ENCODE assay signal across 10 cellular contexts in genomic region chr12:113197518-113198077, GRCh38. TPM values are rescaled to one million over a fixed set of nuclear protein-coding genes. Genes with fewer than 3 reads are reported as not detected.
DNase-seq lines count a peak whose midpoint lies in the region; ATAC-seq, FAIRE-seq and TF ChIP-seq lines count a peak whose summit lies in the region.
"Had no signal": no experiment of that assay in that cellular context is flagged by ENCODE, and none has a peak within 500 bp of the region (broad histone marks: within the 10 kb centered on the region; RNA-seq: fewer than 3 reads in every experiment).

No MANE protein-coding gene starts in this region.

- H4K91ac ChIP-seq in IMR-90 (ENCODE audit: insufficient read depth, low read depth, low read length): no peak overlapping the region

- H3K9me1 ChIP-seq in IMR-90 (ENCODE audit: insufficient read depth, low read length): peaks cover 5% of the 10 kb centered on the region; the same call in 1 of the 2 replicates

- H3K9me3 Mint-ChIP-seq in Calu3 (ENCODE audit: low read depth, unreplicated experiment): no peaks in the 10 kb centered on the region
- H3K9me3 Mint-ChIP-seq in neural crest cell: no peaks in the 10 kb centered on the region
- H3K9me3 Mint-ChIP-seq: H9 had no signal

- H2BK120ac ChIP-seq in IMR-90 (ENCODE audit: low read depth, low read length): no peak overlapping the region

- H4K8ac ChIP-seq in IMR-90 (ENCODE audit: low read depth in 2 of 2, low read length in 2 of 2): peak overlapping the region in 1 of 2 experiments; percentile 19; a peak in 1 of 4 replicates

- peaks cover 8% of the 10 kb centered on the region for H3K36me3 Mint-ChIP-seq in Calu3 (ENCODE audit: insufficient read depth, unreplicated experiment)
- no peaks in the 10 kb centered on the region for H3K36me3 Mint-ChIP-seq in neural crest cell (ENCODE audit: low read depth)

- intact Hi-C loops in Calu3 (cut with micrococcal nuclease; ENCODE audit: unreplicated experiment) (loop anchor here (5.0 kb wide), 4 partner anchors 45 to 225 kb away; partner anchors contain the start of genes PLBD2 and SDSL), IMR-90 (cut with micrococcal nuclease) (loop anchor here (1.0 to 10.0 kb wide), 6 partner anchors 17 to 715 kb away; partner anchors contain the start of gene PLBD2), GM12878 (cut with micrococcal nuclease; ENCODE audit: unreplicated experiment) (loop anchor here (2.0 to 10.0 kb wide), 3 partner anchors 35 to 115 kb away; no protein-coding TSS in a partner anchor), left colon (cut with DNase I, micrococcal nuclease) (no loop called here)

- RAD21 ChIA-PET in GM12878 (lab: Charles Lee; ENCODE audit: unreplicated experiment): interaction anchor here (0.5 to 2.3 kb wide), 16 partner anchors 10 to 1059 kb away, joined by 3 to 8 read pairs (median 4); no protein-coding TSS in a partner anchor

- H3K79me2 ChIP-seq in GM12878 (ENCODE audit: control insufficient read depth, insufficient read depth, low read length): no peaks in the 10 kb centered on the region

- H3K27me3 ChIP-seq in IMR-90 (ENCODE audit: control insufficient read depth, insufficient read depth, low read length) (no peaks in the 10 kb centered on the region), GM12878 (replicated peaks in 1 of 2; ENCODE audit: control insufficient read depth in 2 of 2, insufficient read depth in 2 of 2, low read length in 1 of 2) (no peaks in the 10 kb centered on the region)

- H2BK15ac ChIP-seq in IMR-90 (ENCODE audit: low read depth, low read length): no peak overlapping the region

- H3K27ac Mint-ChIP-seq in Calu3 (ENCODE audit: unreplicated experiment): peak overlapping the region; percentile 42
- H3K27ac Mint-ChIP-seq in neural crest cell (ENCODE audit: unreplicated experiment): peak overlapping the region; percentile 43
- H3K27ac Mint-ChIP-seq: H9 had no signal

- no peak overlapping the region for H2AFZ ChIP-seq in IMR-90 (replicated peaks; ENCODE audit: low read length, poor library complexity)
- no peak overlapping the region for H2AFZ ChIP-seq in GM12878 (ENCODE audit: control insufficient read depth, low read depth, low read length)

- DNase-seq in Calu3 (no peak), IMR-90 (no peak), GM12878 (ENCODE audit: low read depth, low spot score) (no peak), neural crest cell (ENCODE audit: low read depth, low spot score) (no peak), left colon (no peak), amniotic stem cell (lab: John Stamatoyannopoulos, UW) (no peak)
- no peak for DNase-seq in effector CD8-positive, alpha-beta T cell (lab: John Stamatoyannopoulos, UW)

- in situ Hi-C loops in IMR-90 (cut with MboI; ENCODE audit: low sequenced_read_pairs): loop anchor here (5.0 to 25.0 kb wide), 2 partner anchors 230 to 1215 kb away; partner anchors contain the start of gene TBX5
- in situ Hi-C loops in GM12878 (cut with MboI): loop anchor here (5.0 kb wide), 1 partner anchor 225 kb away; the partner anchor contains the start of gene SDSL

- SMC1A ChIA-PET in GM12878 (lab: Charles Lee; ENCODE audit: uncharacterized antibody, unreplicated experiment): interaction anchor here (0.6 to 1.5 kb wide), 10 partner anchors 19 to 149 kb away, joined by 3 to 8 read pairs (median 4); no protein-coding TSS in a partner anchor

- peaks cover 2 to 4% of the 10 kb centered on the region in 2 experiments; a peak in 1 of 4 replicates for H3K79me1 ChIP-seq in IMR-90 (ENCODE audit: low read depth in 1 of 2, low read length in 2 of 2)

- H4K20me1 ChIP-seq in IMR-90 (ENCODE audit: insufficient read depth, low read length): no peaks in the 10 kb centered on the region
- H4K20me1 ChIP-seq in GM12878 (ENCODE audit: control insufficient read depth, insufficient read depth): no peaks in the 10 kb centered on the region

- no peak overlapping the region for H2AK9ac ChIP-seq in IMR-90 (replicated peaks; ENCODE audit: low read depth, low read length, poor library complexity)

- ATAC-seq in IMR-90 (ENCODE audit: low read depth) (no peak), GM12878 (no peak), left colon (no peak)

- TSS peak; percentile 9 for BruUV-seq in Calu3 (replicated peaks; lab: Mats Ljungman, UMichigan)
- no TSS peak for BruUV-seq in IMR-90 (replicated peaks; lab: Mats Ljungman, UMichigan)
- BruUV-seq in GM12878 (replicated peaks; lab: Mats Ljungman, UMichigan): no TSS peak

- no peak overlapping the region for H4K5ac ChIP-seq in IMR-90 (ENCODE audit: low read depth, low read length)

- no peak overlapping the region for H3K4me2 ChIP-seq in IMR-90 (ENCODE audit: low read depth, low read length)
- no peak overlapping the region for H3K4me2 ChIP-seq in GM12878 (ENCODE audit: control insufficient read depth, insufficient read depth)
- H3K4me2 ChIP-seq: A549 had no signal

- no CpG with 5 or more reads among the region's 8 CpGs for WGBS in IMR-90 (ENCODE audit: extremely low coverage in 2 of 2, insufficient read length in 1 of 2), 2 experiments
- WGBS in GM12878 (ENCODE audit: insufficient coverage, insufficient replicate concordance, low lambda C conversion rate, missing lambda C conversion rate): 97% methylated on average over 8 of the region's 8 CpGs

- POLR2A ChIA-PET in IMR-90 (lab: Charles Lee; ENCODE audit: unreplicated experiment): no interaction called here
- POLR2A ChIA-PET in GM12878 (lab: Charles Lee): interaction anchor here (0.5 to 0.6 kb wide), 3 partner anchors 24 to 690 kb away, joined by 4 to 5 read pairs (median 4); partner anchors contain the start of gene TPCN1

- no peak overlapping the region for H3K56ac ChIP-seq in IMR-90 (ENCODE audit: extremely low read depth, insufficient read depth, low read length)

- CTCF ChIA-PET in Calu3 (lab: Charles Lee) (interaction anchor here (0.6 kb wide), 8 partner anchors 10 to 42 kb away, joined by 3 to 8 read pairs (median 4); partner anchors contain the start of gene DDX54), IMR-90 (lab: Yijun Ruan, JAX) (interaction anchor here (0.6 to 0.7 kb wide), 8 partner anchors 23 to 1601 kb away, joined by 3 to 4 read pairs (median 3); no protein-coding TSS in a partner anchor), GM12878 (lab: Yijun Ruan, JAX) (interaction anchor here (0.6 to 4.2 kb wide), 21 partner anchors 11 to 438 kb away, joined by 3 to 24 read pairs (median 5); partner anchors contain the start of gene SDSL)

- H3K27ac ChIP-seq in IMR-90 (ENCODE audit: insufficient read depth, low read length) (no peak overlapping the region), GM12878 (ENCODE audit: control insufficient read depth, insufficient read depth) (no peak overlapping the region)

- no peak overlapping the region for H3K18ac ChIP-seq in IMR-90 (ENCODE audit: low read depth, low read length)

- TF ChIP-seq RAD21 in IMR-90 (IDR thresholded peaks at IDR 0.05; ENCODE audit: low read length) (no peak), GM12878 (IDR thresholded peaks at IDR 0.05; ENCODE audit: insufficient read depth, low read depth, low read length) (no peak)

- H3K9ac ChIP-seq in IMR-90 (ENCODE audit: low read depth, low read length) (no peak overlapping the region), GM12878 (ENCODE audit: control insufficient read depth, insufficient read depth, low read length) (no peak overlapping the region)

- H3K4me1 ChIP-seq in IMR-90 (ENCODE audit: control insufficient read depth, insufficient read depth, low read length) (peaks cover 9% of the 10 kb centered on the region), GM12878 (ENCODE audit: control insufficient read depth, insufficient read depth, low read length) (no peaks in the 10 kb centered on the region)

- dilution Hi-C loops in IMR-90 (cut with HindIII; ENCODE audit: low sequenced_read_pairs, unreplicated experiment): no loop called here

- no peak for TF ChIP-seq EP300 in GM12878 (IDR thresholded peaks at IDR 0.05; ENCODE audit: borderline replicate concordance in 1 of 2, control insufficient read depth in 1 of 2, low read depth in 2 of 2, low read length in 2 of 2)

- no peak for FAIRE-seq in GM12878 (lab: Jason Lieb, UNC)
- FAIRE-seq: A549 had no signal

- H3K4me3 Mint-ChIP-seq in Calu3 (ENCODE audit: low read depth, unreplicated experiment): no peak overlapping the region
- H3K4me3 Mint-ChIP-seq in neural crest cell: no peak overlapping the region
- H3K4me3 Mint-ChIP-seq: H9 had no signal

- H3K4me3 ChIP-seq in IMR-90 (ENCODE audit: insufficient read depth, low read depth, low read length) (no peak overlapping the region), GM12878 (no peak overlapping the region)
- H3K4me3 ChIP-seq: A549 had no signal

- peak overlapping the region; percentile 11; the same call in 1 of the 2 replicates for H2AK5ac ChIP-seq in IMR-90 (ENCODE audit: low read depth, low read length)

- H3K14ac ChIP-seq in IMR-90 (replicated peaks; ENCODE audit: low read depth, low read length): no peak overlapping the region

- H3K4me1 Mint-ChIP-seq in Calu3 (ENCODE audit: low read depth, unreplicated experiment) (peaks cover 13% of the 10 kb centered on the region), neural crest cell (peaks cover 10% of the 10 kb centered on the region)

- H3K4ac ChIP-seq in IMR-90 (ENCODE audit: low read depth, low read length): no peak overlapping the region

- H3K9me3 ChIP-seq in IMR-90 (ENCODE audit: control insufficient read depth, insufficient read depth, low read length) (no peaks in the 10 kb centered on the region), GM12878 (replicated peaks; ENCODE audit: control insufficient read depth, insufficient read depth, low read length) (no peaks in the 10 kb centered on the region)
- H3K9me3 ChIP-seq: A549 had no signal

- no peak overlapping the region for H2BK5ac ChIP-seq in IMR-90 (ENCODE audit: low read depth, low read length, poor library complexity, severe bottlenecking)

- H2BK20ac ChIP-seq in IMR-90 (ENCODE audit: low read depth, low read length): no peak overlapping the region

- H3K36me3 ChIP-seq in IMR-90 (ENCODE audit: control insufficient read depth, insufficient read depth, low read length): no peaks in the 10 kb centered on the region
- H3K36me3 ChIP-seq in GM12878 (ENCODE audit: control insufficient read depth in 2 of 2, insufficient read depth in 2 of 2, low read length in 1 of 2): no peaks in the 10 kb centered on the region

- H3K27me3 Mint-ChIP-seq in Calu3 (ENCODE audit: unreplicated experiment): no peaks in the 10 kb centered on the region
- H3K27me3 Mint-ChIP-seq in neural crest cell (ENCODE audit: low read depth): no peaks in the 10 kb centered on the region

- TF ChIP-seq CTCF in Calu3 (IDR thresholded peaks at IDR 0.05; ENCODE audit: unreplicated experiment) (no peak), IMR-90 (conservative IDR thresholded peaks at IDR 0.05; ENCODE audit: low read depth, low read length) (no peak), GM12878 (IDR thresholded peaks at IDR 0.05 in 2 of 3, conservative IDR thresholded peaks at IDR 0.05 in 1 of 3; ENCODE audit: control insufficient read depth in 2 of 3, extremely low read depth in 1 of 3, insufficient read depth in 1 of 3, low read depth in 3 of 3, low read length in 3 of 3) (no peak), neural crest cell (conservative IDR thresholded peaks at IDR 0.05) (no peak)

- no peak for TF ChIP-seq POLR2A in IMR-90 (IDR thresholded peaks at IDR 0.05; ENCODE audit: low read depth, low read length)
- no peak for TF ChIP-seq POLR2A in GM12878 (IDR thresholded peaks at IDR 0.05; ENCODE audit: low read depth, low read length)

- no peak overlapping the region for H3K23ac ChIP-seq in IMR-90 (ENCODE audit: low read depth, low read length)

RNA-seq across cellular contexts. Expression of gene RITA1, which starts 12.1 kb away (rescaled TPM):
- 27.4 and 28.4 TPM in 2 replicates for total RNA-seq in Calu3 (2022)
- 14.7 and 15.0 TPM in 2 replicates for total RNA-seq in IMR-90 (2012; rRNA removed)
- 14.2 and 15.2 TPM in 2 replicates for polyA plus RNA-seq in IMR-90 (2012; rRNA removed)
- 9.9 and 17.3 TPM in 2 replicates for polyA plus RNA-seq in IMR-90 (2012; cell fraction: cytosol; rRNA removed)
- polyA plus RNA-seq in IMR-90 (2012; cell fraction: nucleus; rRNA removed; ENCODE audit: low replicate concordance): 7.1 and 9.4 TPM in 2 replicates
- total RNA-seq in GM12878 (2013; cell fraction: nucleolus; rRNA removed): 37.9 and 38.4 TPM in 2 replicates
- 32.8 and 39.6 TPM in 2 replicates for total RNA-seq in GM12878 (2014; rRNA removed)
- 16.3 and 18.9 TPM in 2 replicates for total RNA-seq in GM12878 (2014; rRNA removed; fragmentation: Illumina TruSeq; extraction: Trizol)
- 29.2 and 31.4 TPM in 2 replicates for total RNA-seq in GM12878 (2021)
- polyA plus RNA-seq in GM12878 (2011; ENCODE audit: low read depth): 24.5 TPM
- polyA plus RNA-seq in GM12878 (2011; rRNA removed): 15.2 and 19.9 TPM in 2 replicates
- 29.9 and 37.4 TPM in 2 replicates for polyA plus RNA-seq in GM12878 (2011; cell fraction: cytosol; rRNA removed)
- 20.2 and 21.3 TPM in 2 replicates for polyA plus RNA-seq in GM12878 (2011; cell fraction: nucleus; rRNA removed)
- 16.1 and 17.4 TPM in 2 replicates for polyA plus RNA-seq in GM12878 (2012)
- polyA plus RNA-seq in GM12878 (2014; fragmentation: Illumina TruSeq; extraction: Trizol): 5.3 and 13.7 TPM in 2 replicates
- polyA plus RNA-seq in GM12878 (2014; fragmentation: Nextera tagmentation; extraction: Ambion mirVana): 1 to 10 TPM; 2.3 to 6.4 TPM
- 27.3 and 29.8 TPM in 2 replicates for polyA plus RNA-seq in GM12878 (2014; rRNA removed)
- polyA plus RNA-seq in GM12878 (2016; fragmentation: Nextera tagmentation; extraction: Ambion mirVana): 10 to 100 TPM; 37.4 to 39.9 TPM
- 13.3 and 30.4 TPM in 2 replicates for polyA minus RNA-seq in GM12878 (2011; rRNA and poly(A)+ RNA removed)
- polyA minus RNA-seq in GM12878 (2011; cell fraction: cytosol; rRNA and poly(A)+ RNA removed): 9.5 and 9.9 TPM in 2 replicates
- 10.6 and 25.4 TPM in 2 replicates for polyA minus RNA-seq in GM12878 (2011; cell fraction: nucleus; rRNA and poly(A)+ RNA removed)
- 20.0 and 20.1 TPM in 2 replicates for total RNA-seq in neural crest cell
- 10 to 100 TPM; 17.4 to 18.0 TPM for total RNA-seq in left colon

RNA-seq across cellular contexts. Expression of gene DDX54, which starts 12.3 kb away (rescaled TPM):
- 104 and 112 TPM in 2 replicates for total RNA-seq in Calu3 (2022)
- 23.8 and 24.4 TPM in 2 replicates for total RNA-seq in IMR-90 (2012; rRNA removed)
- 47.5 and 55.1 TPM in 2 replicates for polyA plus RNA-seq in IMR-90 (2012; rRNA removed)
- polyA plus RNA-seq in IMR-90 (2012; cell fraction: cytosol; rRNA removed): 33.5 and 54.5 TPM in 2 replicates
- 74.8 and 97.8 TPM in 2 replicates for polyA plus RNA-seq in IMR-90 (2012; cell fraction: nucleus; rRNA removed; ENCODE audit: low replicate concordance)
- total RNA-seq in GM12878 (2013; cell fraction: nucleolus; rRNA removed): 71.0 and 82.8 TPM in 2 replicates
- total RNA-seq in GM12878 (2014; rRNA removed): 44.3 and 58.9 TPM in 2 replicates
- 24.7 and 28.8 TPM in 2 replicates for total RNA-seq in GM12878 (2014; rRNA removed; fragmentation: Illumina TruSeq; extraction: Trizol)
- 94.6 and 115 TPM in 2 replicates for total RNA-seq in GM12878 (2021)
- polyA plus RNA-seq in GM12878 (2011; ENCODE audit: low read depth): 14.3 TPM
- 37.5 and 73.2 TPM in 2 replicates for polyA plus RNA-seq in GM12878 (2011; rRNA removed)
- polyA plus RNA-seq in GM12878 (2011; cell fraction: cytosol; rRNA removed): 85.9 and 87.1 TPM in 2 replicates
- 94.1 and 163 TPM in 2 replicates for polyA plus RNA-seq in GM12878 (2011; cell fraction: nucleus; rRNA removed)
- polyA plus RNA-seq in GM12878 (2012): 43.7 and 47.2 TPM in 2 replicates
- polyA plus RNA-seq in GM12878 (2014; fragmentation: Illumina TruSeq; extraction: Trizol): 6.2 and 27.9 TPM in 2 replicates
- polyA plus RNA-seq in GM12878 (2014; fragmentation: Nextera tagmentation; extraction: Ambion mirVana): 1 to 10 TPM; 1.9 to 8.6 TPM
- 53.7 and 67.0 TPM in 2 replicates for polyA plus RNA-seq in GM12878 (2014; rRNA removed)
- polyA plus RNA-seq in GM12878 (2016; fragmentation: Nextera tagmentation; extraction: Ambion mirVana): 10 to 100 TPM; 69.7 to 71.9 TPM
- 43.9 and 84.0 TPM in 2 replicates for polyA minus RNA-seq in GM12878 (2011; rRNA and poly(A)+ RNA removed)
- polyA minus RNA-seq in GM12878 (2011; cell fraction: cytosol; rRNA and poly(A)+ RNA removed): 28.2 and 42.1 TPM in 2 replicates
- polyA minus RNA-seq in GM12878 (2011; cell fraction: nucleus; rRNA and poly(A)+ RNA removed): 34.2 and 48.4 TPM in 2 replicates
- 68.5 and 69.7 TPM in 2 replicates for total RNA-seq in neural crest cell
- 10 to 100 TPM; 42.0 to 56.9 TPM for total RNA-seq in left colon

RNA-seq across cellular contexts. Expression of gene TPCN1, which starts 23.7 kb away (rescaled TPM):
- total RNA-seq in Calu3 (2022) (83.0 and 91.1 TPM in 2 replicates), IMR-90 (2012; rRNA removed) (2.0 and 2.5 TPM in 2 replicates), GM12878 (2014; rRNA removed) (10.3 and 10.4 TPM in 2 replicates), GM12878 (2014; rRNA removed; fragmentation: Illumina TruSeq; extraction: Trizol) (7.0 and 8.0 TPM in 2 replicates), GM12878 (2021) (26.6 and 30.9 TPM in 2 replicates), neural crest cell (18.3 and 18.9 TPM in 2 replicates), left colon (10 to 100 TPM; 84.7 to 96.4 TPM)
- polyA plus RNA-seq in IMR-90 (2012; rRNA removed) (10.4 and 13.2 TPM in 2 replicates), GM12878 (2011; rRNA removed) (12.8 and 21.7 TPM in 2 replicates), GM12878 (2014; fragmentation: Illumina TruSeq; extraction: Trizol) (8.3 and 17.1 TPM in 2 replicates), GM12878 (2014; fragmentation: Nextera tagmentation; extraction: Ambion mirVana) (1 to 10 TPM in 1 of 2 experiments, under 1 TPM in 1; 0.79 to 1.0 TPM), GM12878 (2014; rRNA removed) (24.4 and 26.4 TPM in 2 replicates), GM12878 (2016; fragmentation: Nextera tagmentation; extraction: Ambion mirVana) (10 to 100 TPM; 22.6 to 24.8 TPM)
- polyA plus RNA-seq in IMR-90 (2012; cell fraction: cytosol; rRNA removed): 7.7 and 13.8 TPM in 2 replicates
- 58.1 and 63.1 TPM in 2 replicates for polyA plus RNA-seq in IMR-90 (2012; cell fraction: nucleus; rRNA removed; ENCODE audit: low replicate concordance)
- total RNA-seq in GM12878 (2013; cell fraction: nucleolus; rRNA removed): 156 and 161 TPM in 2 replicates
- 12.0 TPM for polyA plus RNA-seq in GM12878 (2011; ENCODE audit: low read depth)
- 17.4 and 21.0 TPM in 2 replicates for polyA plus RNA-seq in GM12878 (2011; cell fraction: cytosol; rRNA removed)
- 204 and 236 TPM in 2 replicates for polyA plus RNA-seq in GM12878 (2011; cell fraction: nucleus; rRNA removed)
- polyA plus RNA-seq in GM12878 (2012): 27.0 and 35.5 TPM in 2 replicates
- 24.0 and 34.6 TPM in 2 replicates for polyA minus RNA-seq in GM12878 (2011; rRNA and poly(A)+ RNA removed)
- 12.4 and 20.2 TPM in 2 replicates for polyA minus RNA-seq in GM12878 (2011; cell fraction: cytosol; rRNA and poly(A)+ RNA removed)
- 41.8 and 67.3 TPM in 2 replicates for polyA minus RNA-seq in GM12878 (2011; cell fraction: nucleus; rRNA and poly(A)+ RNA removed)

RNA-seq across cellular contexts. Expression of gene CFAP73, which starts 48.1 kb away (rescaled TPM):
- 2.3 and 3.2 TPM in 2 replicates for total RNA-seq in Calu3 (2022)
- total RNA-seq in IMR-90 (2012; rRNA removed): not detected in 2 replicates
- not detected in 2 replicates for polyA plus RNA-seq in IMR-90 (2012; rRNA removed)
- not detected in 2 replicates for polyA plus RNA-seq in IMR-90 (2012; cell fraction: cytosol; rRNA removed)
- not detected in 2 replicates for polyA plus RNA-seq in IMR-90 (2012; cell fraction: nucleus; rRNA removed; ENCODE audit: low replicate concordance)
- 0.39 and 0.44 TPM in 2 replicates for total RNA-seq in GM12878 (2013; cell fraction: nucleolus; rRNA removed)
- not detected in 2 replicates for total RNA-seq in GM12878 (2014; rRNA removed)
- not detected in 2 replicates for total RNA-seq in GM12878 (2014; rRNA removed; fragmentation: Illumina TruSeq; extraction: Trizol)
- total RNA-seq in GM12878 (2021): 0.18 TPM in 1 of 2 replicates, not detected in the other
- polyA plus RNA-seq in GM12878 (2011; ENCODE audit: low read depth): not detected
- polyA plus RNA-seq in GM12878 (2011; rRNA removed): not detected in 2 replicates
- polyA plus RNA-seq in GM12878 (2011; cell fraction: cytosol; rRNA removed): 0.07 TPM in 1 of 2 replicates, not detected in the other
- not detected in 2 replicates for polyA plus RNA-seq in GM12878 (2011; cell fraction: nucleus; rRNA removed)
- polyA plus RNA-seq in GM12878 (2012): 0.17 and 0.35 TPM in 2 replicates
- not detected in 2 replicates for polyA plus RNA-seq in GM12878 (2014; fragmentation: Illumina TruSeq; extraction: Trizol)
- not detected for polyA plus RNA-seq in GM12878 (2014; fragmentation: Nextera tagmentation; extraction: Ambion mirVana)
- not detected in 2 replicates for polyA plus RNA-seq in GM12878 (2014; rRNA removed)
- polyA plus RNA-seq in GM12878 (2016; fragmentation: Nextera tagmentation; extraction: Ambion mirVana): not detected
- not detected in 2 replicates for polyA minus RNA-seq in GM12878 (2011; rRNA and poly(A)+ RNA removed)
- not detected in 2 replicates for polyA minus RNA-seq in GM12878 (2011; cell fraction: cytosol; rRNA and poly(A)+ RNA removed)
- not detected in 2 replicates for polyA minus RNA-seq in GM12878 (2011; cell fraction: nucleus; rRNA and poly(A)+ RNA removed)
- total RNA-seq in neural crest cell: not detected in 2 replicates
- total RNA-seq in left colon: under 1 TPM in 1 of 2 donors, not detected in 1; 0.43 TPM
- total RNA-seq: H9, HT1080 had no signal

Comparison
In these comparisons a context has a peak if more than half of its experiments do, and no peak if none do; other contexts are left out.
1. intact Hi-C loops: an anchor here in Calu3 (5.0 kb wide), IMR-90 (1.0 to 10.0 kb wide) and GM12878 (2.0 to 10.0 kb wide); none called in left colon.